In genomic region chr10:71512794-71513379, GRCh38 we compare ENCODE assay signal across 12 cellular contexts.
A peak's percentile ranks its signal among the peaks of the same experiment; 100 is the strongest.
DNase-seq lines count a peak whose midpoint lies in the region; ATAC-seq and TF ChIP-seq lines count a peak whose summit lies in the region.
"Had no signal": no experiment of that assay in that cellular context is flagged by ENCODE, and none has a peak within 500 bp of the region (broad histone marks: within the 10 kb centered on the region; RNA-seq: fewer than 3 reads in every experiment).

No MANE protein-coding gene starts in this region.

- no peaks in the 10 kb centered on the region for H3K27me3 Mint-ChIP-seq in activated T-helper 17 cell treated with anti-CD3 and anti-CD28 coated beads, Interleukin-2, amount 50 U/mL, for 72 hours

- no peaks in the 10 kb centered on the region for H3K9me3 Mint-ChIP-seq in activated T-helper 17 cell treated with anti-CD3 and anti-CD28 coated beads, Interleukin-2, amount 50 U/mL, for 72 hours
- H3K9me3 Mint-ChIP-seq: activated T-cell treated with anti-CD3 and anti-CD28 coated beads, Interleukin-2, amount 50 U/mL, for 72 hours had no signal

- no peak overlapping the region for H3K27ac Mint-ChIP-seq in activated T-helper 17 cell treated with anti-CD3 and anti-CD28 coated beads, Interleukin-2, amount 50 U/mL, for 72 hours
- H3K27ac Mint-ChIP-seq: activated T-cell treated with anti-CD3 and anti-CD28 coated beads, Interleukin-2, amount 50 U/mL, for 72 hours had no signal

- peaks cover 10 to 11% of the 10 kb centered on the region in 2 donors for H3K4me1 ChIP-seq in gastrocnemius medialis
- H3K4me1 ChIP-seq: thyroid gland had no signal

- H3K27me3 ChIP-seq in gastrocnemius medialis, result no peaks in the 10 kb centered on the region
- H3K27me3 ChIP-seq: thyroid gland had no signal

- in situ Hi-C loops in gastrocnemius medialis (cut with MboI; ENCODE audit: low sequenced_read_pairs in 4 of 4), result no loop called here

- H3K36me3 Mint-ChIP-seq in activated T-helper 17 cell treated with anti-CD3 and anti-CD28 coated beads, Interleukin-2, amount 50 U/mL, for 72 hours (ENCODE audit: low read depth), result no peaks in the 10 kb centered on the region

- no peaks in the 10 kb centered on the region for H3K36me3 ChIP-seq in gastrocnemius medialis
- H3K36me3 ChIP-seq: thyroid gland had no signal

- no peaks in the 10 kb centered on the region for H3K9me3 ChIP-seq in gastrocnemius medialis
- H3K9me3 ChIP-seq: thyroid gland had no signal

- intact Hi-C loops in gastrocnemius medialis (cut with DNase I; ENCODE audit: low total_unique reads), result no loop called here
- intact Hi-C loops in head of caudate nucleus (cut with DNase I), result no loop called here

- no peak for TF ChIP-seq CTCF in gastrocnemius medialis (IDR thresholded peaks at IDR 0.05 in 4 of 5, conservative IDR thresholded peaks at IDR 0.05 in 1 of 5)

- peak; percentile 91 to 92 for ATAC-seq in gastrocnemius medialis
- no peak for ATAC-seq in activated T-helper 17 cell treated with anti-CD3 and anti-CD28 coated beads, Interleukin-2, amount 50 U/mL, for 72 hours (replicated peaks)
- ATAC-seq in GM21737 (IDR thresholded peaks at IDR 0.05; ENCODE audit: unreplicated experiment), result no peak
- ATAC-seq: activated T-cell treated with anti-CD3 and anti-CD28 coated beads, Interleukin-2, amount 50 U/mL, for 72 hours had no signal

- H3K27ac ChIP-seq in epithelial cell of prostate (no peak overlapping the region), gastrocnemius medialis (peak overlapping the region in 3 of 4 donors; percentile 47 to 76 (median 62))
- H3K27ac ChIP-seq: thyroid gland had no signal

- peak; percentile 67 for DNase-seq in NCI-H1092 treated with DMSO at 0.1 percent for 48 hours (lab: John Stamatoyannopoulos, UW)
- no peak for DNase-seq in NCI-H1092 (lab: John Stamatoyannopoulos, UW)
- DNase-seq in NCI-H510A treated with DMSO at 0.1 percent for 48 hours (lab: John Stamatoyannopoulos, UW), result peak; percentile 92
- DNase-seq in epithelial cell of prostate (ENCODE audit: low read depth, low spot score), result peak; percentile 43
- DNase-seq in gastrocnemius medialis, result peak; percentile 62 to 71
- DNase-seq in head of caudate nucleus, result no peak
- DNase-seq: activated CD4-positive, CD25-positive, alpha-beta regulatory T cell; activated T-cell treated with anti-CD3 and anti-CD28 coated beads, Interleukin-2, amount 50 U/mL, for 72 hours; hypothalamus had no signal

- H3K4me1 Mint-ChIP-seq in activated T-helper 17 cell treated with anti-CD3 and anti-CD28 coated beads, Interleukin-2, amount 50 U/mL, for 72 hours, result no peaks in the 10 kb centered on the region

- no peak overlapping the region for H3K4me3 Mint-ChIP-seq in activated T-helper 17 cell treated with anti-CD3 and anti-CD28 coated beads, Interleukin-2, amount 50 U/mL, for 72 hours
- H3K4me3 Mint-ChIP-seq: activated T-cell treated with anti-CD3 and anti-CD28 coated beads, Interleukin-2, amount 50 U/mL, for 72 hours had no signal

- no peak overlapping the region for H3K4me3 ChIP-seq in gastrocnemius medialis
- H3K4me3 ChIP-seq: thyroid gland had no signal

- TF ChIP-seq POLR2A in gastrocnemius medialis (IDR thresholded peaks at IDR 0.05), result no peak

Comparison
In these comparisons a context has a peak if more than half of its experiments do, and no peak if none do; other contexts are left out.
1. DNase-seq: peak in NCI-H1092 treated with DMSO at 0.1 percent for 48 hours (single experiment), NCI-H510A treated with DMSO at 0.1 percent for 48 hours (single experiment), epithelial cell of prostate (single experiment) and gastrocnemius medialis (2 of 2); none in NCI-H1092 (single experiment) and head of caudate nucleus (0 of 42).
2. ATAC-seq: peak in gastrocnemius medialis (2 of 2); none in activated T-helper 17 cell treated with anti-CD3 and anti-CD28 coated beads, Interleukin-2, amount 50 U/mL, for 72 hours (single experiment) and GM21737 (single experiment).